ENCODE assay signal across 28 cellular contexts in the genomic region with DNA sequence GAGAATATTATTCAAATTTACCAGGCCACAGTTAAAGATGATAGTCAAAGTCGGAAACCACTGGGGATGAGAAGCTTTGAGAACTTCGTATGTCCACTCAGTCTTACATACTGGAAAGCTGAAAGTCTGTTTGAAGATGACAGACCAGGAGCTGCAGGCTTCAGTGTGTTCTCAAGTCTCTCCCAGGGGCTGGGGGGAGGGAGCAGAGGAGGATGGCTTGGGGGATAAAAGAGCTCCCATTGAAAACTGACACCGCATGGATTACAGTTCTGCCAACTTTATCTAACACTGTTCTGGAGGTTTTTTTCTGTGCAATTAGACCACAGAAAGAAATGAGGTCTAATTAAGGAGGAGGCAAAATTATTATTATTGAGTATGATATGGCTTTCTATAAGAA.
"Had no signal": no experiment of that assay in that cellular context is flagged by ENCODE, and none has a peak within 500 bp of the region (broad histone marks: within the 10 kb centered on the region; RNA-seq: fewer than 3 reads in every experiment).

No MANE protein-coding gene starts in this region.

- ATAC-seq: mucosa of descending colon, sciatic nerve had no signal

- H3K27ac ChIP-seq: epithelial cell of prostate, left ventricle myocardium inferior, ovary, prostate gland, skin epidermis, thoracic aorta, uterus had no signal

- H3K27ac Mint-ChIP-seq: nephron; stimulated activated naive CD8-positive, alpha-beta T cell treated with anti-CD3 and anti-CD28 coated beads, Interleukin-15, Interleukin-2, amounts not matched to agents 100 ng/mL and 50 ng/mL, for 24 hours had no signal

- H3K4me3 ChIP-seq: left ventricle myocardium inferior, lung, mucosa of descending colon, ovary, prostate gland, skin epidermis, thoracic aorta, uterus had no signal

- H3K4me1 ChIP-seq: left ventricle myocardium inferior, prostate gland, uterus had no signal

- H3K4me3 Mint-ChIP-seq: nephron; stimulated activated naive CD8-positive, alpha-beta T cell treated with anti-CD3 and anti-CD28 coated beads, Interleukin-15, Interleukin-2, amounts not matched to agents 100 ng/mL and 50 ng/mL, for 24 hours had no signal

- DNase-seq: activated CD4-positive, alpha-beta T cell treated with anti-CD3 and anti-CD28 coated beads for 48 hours; activated CD4-positive, alpha-beta T cell treated with anti-CD3 and anti-CD28 coated beads, Interleukin-2, amount 50 U/mL, for 48 hours; activated CD8-positive, alpha-beta memory T cell treated with anti-CD3 and anti-CD28 coated beads for 24 hours; activated CD8-positive, alpha-beta memory T cell treated with anti-CD3 and anti-CD28 coated beads, Interleukin-2, amount 50 U/mL, for 4 hours; activated gamma-delta T cell treated with Interleukin-2 at 50 U/mL for 16 hours; activated naive CD4-positive, alpha-beta T cell treated with anti-CD3 and anti-CD28 coated beads, Interleukin-2, amount 50 U/mL, for 16 hours; activated T-cell treated with anti-CD3 and anti-CD28 coated beads, Interleukin-2, amount 50 U/mL, for 1 hour; amniotic stem cell; central memory CD4-positive, alpha-beta T cell; dermis blood vessel endothelial cell; effector CD8-positive, alpha-beta T cell; left ventricle myocardium inferior; mucosa of descending colon; ovary; retina; stimulated activated CD4-positive, alpha-beta T cell treated with anti-CD3 and anti-CD28 coated beads, Interleukin-12 subunit alpha, Interleukin-12 subunit beta, amount 100 ng/mL, for 4 hours; stimulated activated CD4-positive, alpha-beta T cell treated with anti-CD3 and anti-CD28 coated beads, Interleukin-4, amount 100 ng/mL, for 1 hour; T-helper 2 cell; trophoblast cell; uterus had no signal

- H3K9me3 Mint-ChIP-seq: nephron; stimulated activated naive CD8-positive, alpha-beta T cell treated with anti-CD3 and anti-CD28 coated beads, Interleukin-15, Interleukin-2, amounts not matched to agents 100 ng/mL and 50 ng/mL, for 24 hours had no signal

- H3K27me3 ChIP-seq: ovary, uterus had no signal

- H3K36me3 ChIP-seq: left ventricle myocardium inferior, ovary, prostate gland, thoracic aorta, uterus had no signal
